In genomic region chr5:11596657-11597071, GRCh38 we compare ENCODE assay signal across 13 cellular contexts.
DNase-seq lines count a peak whose midpoint lies in the region; ATAC-seq, FAIRE-seq and TF ChIP-seq lines count a peak whose summit lies in the region.
"Had no signal": no experiment of that assay in that cellular context is flagged by ENCODE, and none has a peak within 500 bp of the region (broad histone marks: within the 10 kb centered on the region; RNA-seq: fewer than 3 reads in every experiment).

No MANE protein-coding gene starts in this region.

- no peak overlapping the region for H2AFZ ChIP-seq in HepG2 (ENCODE audit: low read length)

- in situ Hi-C loops in HepG2 (cut with HindIII; ENCODE audit: extremely low pct_ligation_motif_present, low pct_unique_long_range_greater_than_20kb), result no loop called here

- 26 to 27% methylated on average over 5 of the region's 5 CpGs for WGBS in body of pancreas, 2 donors
- 0% methylated on average over 5 of the region's 5 CpGs for WGBS in HepG2 (ENCODE audit: low lambda C conversion rate)
- 75 to 83% methylated on average over 3 to 5 of the region's 5 CpGs for WGBS in gastroesophageal sphincter (ENCODE audit: low coverage in 1 of 2), 2 donors

- BruUV-seq in HepG2 (replicated peaks; lab: Mats Ljungman, UMichigan), result no TSS peak

- H3K4me1 ChIP-seq in body of pancreas (peaks cover 45% of the 10 kb centered on the region), HepG2 (ENCODE audit: insufficient read depth, low read length) (peaks cover 83% of the 10 kb centered on the region), gastroesophageal sphincter (no peaks in the 10 kb centered on the region)

- no peak for TF ChIP-seq POLR2A in body of pancreas (IDR thresholded peaks at IDR 0.05)
- 0 out of 4 replicates have a peak, but pooled peaks of 1 of the 2 experiments have one; percentile 28 for TF ChIP-seq POLR2A in HepG2 (IDR thresholded peaks at IDR 0.05; ENCODE audit: insufficient read depth in 1 of 2, low read depth in 2 of 2, low read length in 2 of 2)
- no peak for TF ChIP-seq POLR2A in gastroesophageal sphincter (IDR thresholded peaks at IDR 0.05)

- ATAC-seq in body of pancreas, result peak; percentile 90
- ATAC-seq in HepG2, result peak; percentile 99
- ATAC-seq in gastroesophageal sphincter, result no peak
- no peak for ATAC-seq in HG03457 (IDR thresholded peaks at IDR 0.05; ENCODE audit: unreplicated experiment)
- ATAC-seq in HG03460 (IDR thresholded peaks at IDR 0.05; ENCODE audit: unreplicated experiment), result no peak

- peak overlapping the region; percentile 58 for H3K4me2 ChIP-seq in HepG2 (ENCODE audit: low read depth, low read length)

- peak; percentile 93 for FAIRE-seq in HepG2 (lab: Jason Lieb, UNC)

- CTCF ChIA-PET in HepG2 (lab: Yijun Ruan, JAX; ENCODE audit: low intra/inter-chr PET ratio, low total read pairs), result no interaction called here

- peak overlapping the region; percentile 25 to 56 (median 50) for H3K27ac ChIP-seq in body of pancreas
- H3K27ac ChIP-seq in HepG2 (ENCODE audit: extremely low read length, insufficient read depth, low read length), result peak overlapping the region; percentile 82
- H3K27ac ChIP-seq in gastroesophageal sphincter, result no peak overlapping the region

- DNase-seq in LNCaP clone FGC (ENCODE audit: low read depth), result peak; percentile 13
- DNase-seq in body of pancreas, result peak; percentile 31 to 69 (median 49)
- peak; percentile 98 for DNase-seq in HepG2 (ENCODE audit: low spot score)
- DNase-seq in putamen (ENCODE audit: low spot score), result peak; percentile 55
- DNase-seq in NCI-H510A (lab: John Stamatoyannopoulos, UW), result no peak
- DNase-seq: ACHN; CD4-positive, alpha-beta T cell; H9; NCI-H146; NCI-H2227 treated with DMSO at 0.1 percent for 48 hours had no signal

- TF ChIP-seq CTCF in LNCaP clone FGC (IDR thresholded peaks at IDR 0.05; ENCODE audit: control insufficient read depth, extremely low read depth, insufficient read depth) (no peak), body of pancreas (IDR thresholded peaks at IDR 0.05) (no peak), HepG2 (CRISPR knock-in tag; IDR thresholded peaks at IDR 0.05) (no peak), gastroesophageal sphincter (IDR thresholded peaks at IDR 0.05) (no peak)

- H3K9me3 ChIP-seq in body of pancreas, result no peaks in the 10 kb centered on the region
- peaks cover 7% of the 10 kb centered on the region for H3K9me3 ChIP-seq in HepG2 (ENCODE audit: low read length)
- H3K9me3 ChIP-seq in gastroesophageal sphincter, result no peaks in the 10 kb centered on the region

- H3K79me2 ChIP-seq in HepG2 (ENCODE audit: insufficient read depth, low read length), result no peaks in the 10 kb centered on the region

- H3K36me3 ChIP-seq in body of pancreas (replicated peaks in 1 of 2; ENCODE audit: insufficient read depth in 1 of 2, low read depth in 2 of 2) (no peaks in the 10 kb centered on the region), HepG2 (replicated peaks in 1 of 2; ENCODE audit: control insufficient read depth in 1 of 2, insufficient read depth in 2 of 2, low read length in 2 of 2) (no peaks in the 10 kb centered on the region), gastroesophageal sphincter (no peaks in the 10 kb centered on the region)

- no peaks in the 10 kb centered on the region for H3K27me3 ChIP-seq in body of pancreas
- H3K27me3 ChIP-seq in HepG2 (ENCODE audit: control insufficient read depth in 1 of 2, insufficient read depth in 2 of 2, low read length in 2 of 2), result no peaks in the 10 kb centered on the region
- no peaks in the 10 kb centered on the region for H3K27me3 ChIP-seq in gastroesophageal sphincter

- intact Hi-C loops in body of pancreas (cut with DNase I), result no loop called here
- intact Hi-C loops in HepG2 (cut with micrococcal nuclease; ENCODE audit: unreplicated experiment), result loop anchor here (5.0 kb wide), 1 partner anchor 39 kb away; no protein-coding TSS in a partner anchor

- no peaks in the 10 kb centered on the region for H4K20me1 ChIP-seq in HepG2 (ENCODE audit: insufficient read depth, low read length)

- peak overlapping the region; percentile 13; the same call in 1 of the 2 replicates for H3K9ac ChIP-seq in HepG2 (ENCODE audit: insufficient read depth, low read depth, low read length)

- peak; percentile 92 to 97; a peak in 3 of 4 replicates for TF ChIP-seq EP300 in HepG2 (IDR thresholded peaks at IDR 0.05; ENCODE audit: low read depth in 2 of 2, low read length in 2 of 2)
- peak; percentile 96 for TF ChIP-seq EP300 in HepG2 (CRISPR knock-in tag; IDR thresholded peaks at IDR 0.05; ENCODE audit: borderline replicate concordance)
- TF ChIP-seq EP300 in gastroesophageal sphincter (IDR thresholded peaks at IDR 0.05), result no peak

- H3K4me3 ChIP-seq in LNCaP clone FGC (ENCODE audit: low read depth, low read length), result no peak overlapping the region
- no peak overlapping the region for H3K4me3 ChIP-seq in body of pancreas
- no peak overlapping the region for H3K4me3 ChIP-seq in HepG2 (replicated peaks in 1 of 3; ENCODE audit: insufficient read depth in 1 of 3, low read depth in 2 of 3, low read length in 3 of 3)
- H3K4me3 ChIP-seq in gastroesophageal sphincter, result no peak overlapping the region

- TF ChIP-seq RAD21 in HepG2 (CRISPR knock-in tag; IDR thresholded peaks at IDR 0.05), result no peak

- POLR2A ChIA-PET in HepG2 (lab: Yijun Ruan, JAX), result no interaction called here

TF ChIP-seq in HepG2, 621 proteins besides CTCF, POLR2A, EP300 and RAD21 (continues in another document):
- no peak; the same call in 1 of the 2 replicates for TF ChIP-seq ZBTB7B (CRISPR knock-in tag; IDR thresholded peaks at IDR 0.05)
- TF ChIP-seq, protein P1, sequence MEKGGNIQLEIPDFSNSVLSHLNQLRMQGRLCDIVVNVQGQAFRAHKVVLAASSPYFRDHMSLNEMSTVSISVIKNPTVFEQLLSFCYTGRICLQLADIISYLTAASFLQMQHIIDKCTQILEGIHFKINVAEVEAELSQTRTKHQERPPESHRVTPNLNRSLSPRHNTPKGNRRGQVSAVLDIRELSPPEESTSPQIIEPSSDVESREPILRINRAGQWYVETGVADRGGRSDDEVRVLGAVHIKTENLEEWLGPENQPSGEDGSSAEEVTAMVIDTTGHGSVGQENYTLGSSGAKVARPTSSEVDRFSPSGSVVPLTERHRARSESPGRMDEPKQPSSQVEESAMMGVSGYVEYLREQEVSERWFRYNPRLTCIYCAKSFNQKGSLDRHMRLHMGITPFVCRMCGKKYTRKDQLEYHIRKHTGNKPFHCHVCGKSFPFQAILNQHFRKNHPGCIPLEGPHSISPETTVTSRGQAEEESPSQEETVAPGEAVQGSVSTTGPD (CRISPR knock-in tag; IDR thresholded peaks at IDR 0.05), result no peak
- TF ChIP-seq FOXJ3 (CRISPR knock-in tag; IDR thresholded peaks at IDR 0.05; ENCODE audit: borderline replicate concordance), result peak; percentile 82; the same call in 1 of the 2 replicates
- TF ChIP-seq GMEB1 (CRISPR knock-in tag; IDR thresholded peaks at IDR 0.05; ENCODE audit: borderline replicate concordance), result peak; percentile 26; the same call in 1 of the 2 replicates
- TF ChIP-seq, protein P2, sequence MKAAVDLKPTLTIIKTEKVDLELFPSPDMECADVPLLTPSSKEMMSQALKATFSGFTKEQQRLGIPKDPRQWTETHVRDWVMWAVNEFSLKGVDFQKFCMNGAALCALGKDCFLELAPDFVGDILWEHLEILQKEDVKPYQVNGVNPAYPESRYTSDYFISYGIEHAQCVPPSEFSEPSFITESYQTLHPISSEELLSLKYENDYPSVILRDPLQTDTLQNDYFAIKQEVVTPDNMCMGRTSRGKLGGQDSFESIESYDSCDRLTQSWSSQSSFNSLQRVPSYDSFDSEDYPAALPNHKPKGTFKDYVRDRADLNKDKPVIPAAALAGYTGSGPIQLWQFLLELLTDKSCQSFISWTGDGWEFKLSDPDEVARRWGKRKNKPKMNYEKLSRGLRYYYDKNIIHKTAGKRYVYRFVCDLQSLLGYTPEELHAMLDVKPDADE (CRISPR knock-in tag; IDR thresholded peaks at IDR 0.05), result no peak
- no peak for TF ChIP-seq ZFP91 (CRISPR knock-in tag; IDR thresholded peaks at IDR 0.05; ENCODE audit: borderline replicate concordance)
- TF ChIP-seq NAIF1 (CRISPR knock-in tag; IDR thresholded peaks at IDR 0.05; ENCODE audit: borderline replicate concordance), result no peak
- peak; percentile 84 for TF ChIP-seq RCOR2 (CRISPR knock-in tag; IDR thresholded peaks at IDR 0.05)
- TF ChIP-seq ZNF251 (CRISPR knock-in tag; IDR thresholded peaks at IDR 0.05), result no peak
- 0 out of 2 replicates have a peak, but pooled peaks have one; percentile 18 for TF ChIP-seq SIX4 (CRISPR knock-in tag; IDR thresholded peaks at IDR 0.05)

Comparison
In these comparisons a context has a peak if more than half of its experiments do, and no peak if none do; other contexts are left out.
1. ATAC-seq: peak in body of pancreas (single experiment) and HepG2 (single experiment); none in gastroesophageal sphincter (single experiment), HG03457 (single experiment) and HG03460 (single experiment).
2. H3K27ac ChIP-seq: peak in body of pancreas (4 of 4) and HepG2 (single experiment); none in gastroesophageal sphincter (0 of 4).